In genomic region chr10:118908487-118909280, GRCh38 we compare ENCODE assay signal across 30 cellular contexts.
DNase-seq lines count a peak whose midpoint lies in the region; ATAC-seq, FAIRE-seq and TF ChIP-seq lines count a peak whose summit lies in the region.
"Had no signal": no experiment of that assay in that cellular context is flagged by ENCODE, and none has a peak within 500 bp of the region (broad histone marks: within the 10 kb centered on the region; RNA-seq: fewer than 3 reads in every experiment).

No MANE protein-coding gene starts in this region.

- H3K4me3 ChIP-seq in SK-N-SH (ENCODE audit: low read depth in 2 of 2, low read length in 1 of 2) (no peak overlapping the region; a peak in 1 of 4 replicates), fibroblast of the aortic adventitia (ENCODE audit: low read depth, low read length) (no peak overlapping the region), small intestine (ENCODE audit: low read depth in 1 of 2, low read length in 2 of 2) (no peak overlapping the region)
- H3K4me3 ChIP-seq: GM12878, lung, PC-9, psoas muscle, skin epidermis had no signal

- H3F3A ChIP-seq in SK-N-SH (replicated peaks; ENCODE audit: insufficient read depth), result no peaks in the 10 kb centered on the region

- FAIRE-seq in small intestine (lab: Jason Lieb, UNC), result no peak
- FAIRE-seq: GM12878, urothelium cell line had no signal

- ATAC-seq in left ventricle myocardium superior (no peak), Right ventricle myocardium inferior (no peak)
- ATAC-seq: activated CD4-positive, alpha-beta T cell treated with anti-CD3 and anti-CD28 coated beads for 36 hours; activated naive CD8-positive, alpha-beta T cell treated with anti-CD3 and anti-CD28 coated beads, Interleukin-2, amount 50 U/mL, for 24 hours; GM12878 had no signal

- no peaks in the 10 kb centered on the region for H3K36me3 Mint-ChIP-seq in activated T-cell treated with anti-CD3 and anti-CD28 coated beads, Interleukin-2, amount 50 U/mL, for 24 hours (ENCODE audit: low read depth)

- no peak overlapping the region for H3K4me2 ChIP-seq in SK-N-SH
- H3K4me2 ChIP-seq: PC-9 had no signal

- H3K9me3 Mint-ChIP-seq in activated T-cell treated with anti-CD3 and anti-CD28 coated beads, Interleukin-2, amount 50 U/mL, for 24 hours, result no peaks in the 10 kb centered on the region
- H3K9me3 Mint-ChIP-seq: activated naive CD8-positive, alpha-beta T cell treated with anti-CD3 and anti-CD28 coated beads, Interleukin-2, amount 50 U/mL, for 24 hours; central memory CD8-positive, alpha-beta T cell; T-helper 1 cell treated with Interleukin-12 subunit alpha and Interleukin-12 subunit beta and Interleukin-4 antibody, amounts not matched to agents 30 μg/mL and 1 μg/mL, for 36 hours had no signal

- peak in 1 of 2 experiments; percentile 79; a peak in 2 of 4 replicates for TF ChIP-seq EP300 in SK-N-SH (IDR thresholded peaks at IDR 0.05; ENCODE audit: borderline replicate concordance in 1 of 2, low read depth in 1 of 2, low read length in 1 of 2)

- H4K20me1 ChIP-seq in SK-N-SH (ENCODE audit: insufficient read depth), result no peaks in the 10 kb centered on the region

- H3K27me3 Mint-ChIP-seq in activated T-cell treated with anti-CD3 and anti-CD28 coated beads, Interleukin-2, amount 50 U/mL, for 24 hours, result peaks cover 5% of the 10 kb centered on the region

- no peaks in the 10 kb centered on the region for H3K36me3 ChIP-seq in SK-N-SH (replicated peaks in 1 of 2; ENCODE audit: control insufficient read depth in 1 of 2, insufficient read depth in 2 of 2, low read length in 1 of 2)
- no peaks in the 10 kb centered on the region for H3K36me3 ChIP-seq in small intestine (ENCODE audit: control insufficient read depth in 2 of 2, insufficient read depth in 2 of 2, low read length in 2 of 2)

- no peak overlapping the region for H3K9ac ChIP-seq in SK-N-SH

- H3K79me2 ChIP-seq in SK-N-SH (ENCODE audit: insufficient read depth), result no peaks in the 10 kb centered on the region

- in situ Hi-C loops in GM13976 (cut with MboI; ENCODE audit: low sequenced_read_pairs, unreplicated experiment), result no loop called here

- 34% methylated on average over 15 of the region's 17 CpGs for WGBS in SK-N-SH (ENCODE audit: low lambda C conversion rate)
- WGBS in small intestine, 3 donors, result 40 to 70% (median 58%) methylated on average over 17 of the region's 17 CpGs

- peak overlapping the region in 1 of 2 experiments; percentile 84; a peak in 2 of 4 replicates for H3K27ac ChIP-seq in SK-N-SH (ENCODE audit: low read depth in 2 of 2, low read length in 1 of 2)
- no peak overlapping the region for H3K27ac ChIP-seq in small intestine (ENCODE audit: low read depth in 1 of 2, low read length in 1 of 2)
- H3K27ac ChIP-seq: PC-9, psoas muscle, skin epidermis had no signal

- POLR2A ChIA-PET in SK-N-SH (lab: Yijun Ruan, JAX), result interaction anchor here (0.6 kb wide), 2 partner anchors 120 to 499 kb away, joined by 3 to 4 read pairs; no protein-coding TSS in a partner anchor

- H3K4me1 Mint-ChIP-seq in activated T-cell treated with anti-CD3 and anti-CD28 coated beads, Interleukin-2, amount 50 U/mL, for 24 hours (ENCODE audit: low read depth), result no peaks in the 10 kb centered on the region
- H3K4me1 Mint-ChIP-seq: activated CD4-positive, alpha-beta T cell treated with anti-CD3 and anti-CD28 coated beads for 36 hours; activated naive CD8-positive, alpha-beta T cell treated with anti-CD3 and anti-CD28 coated beads, Interleukin-2, amount 50 U/mL, for 24 hours; central memory CD8-positive, alpha-beta T cell had no signal

- intact Hi-C loops in left ventricle myocardium superior (cut with micrococcal nuclease), result no loop called here
- intact Hi-C loops in Right ventricle myocardium inferior (cut with DNase I), result no loop called here

- DNase-seq in left ventricle myocardium superior (peak; percentile 26), Right ventricle myocardium inferior (ENCODE audit: missing footprints) (no peak), SK-N-SH (peak; percentile 73), fibroblast of the aortic adventitia (ENCODE audit: low read depth) (peak; percentile 15), small intestine (peak; percentile 77), cortex of kidney (lab: John Stamatoyannopoulos, UW) (no peak), GM13976 (ENCODE audit: low spot score) (no peak)
- no peak for DNase-seq in activated T-cell treated with anti-CD3 and anti-CD28 coated beads, Interleukin-2, amount 50 U/mL, for 24 hours
- DNase-seq: activated CD4-positive, alpha-beta T cell treated with anti-CD3 and anti-CD28 coated beads for 36 hours; activated CD8-positive, alpha-beta memory T cell treated with anti-CD3 and anti-CD28 coated beads for 24 hours; activated gamma-delta T cell treated with Interleukin-2 at 50 U/mL for 16 hours; activated naive CD8-positive, alpha-beta T cell treated with anti-CD3 and anti-CD28 coated beads, Interleukin-2, amount 50 U/mL, for 24 hours; activated T-cell treated with anti-CD3 and anti-CD28 coated beads, Interleukin-2, amount 50 U/mL, for 1 hour; DND-41; effector CD4-positive, alpha-beta T cell; foreskin melanocyte; H7; NCI-H1048; NCI-H187 treated with DMSO at 0.1 percent for 48 hours; NCI-H226; PC-9; psoas muscle; SHP77 treated with DMSO at 0.1 percent for 48 hours; stimulated activated CD4-positive, alpha-beta T cell treated with anti-CD3 and anti-CD28 coated beads, Interleukin-1b, Interleukin-23, amount 100 ng/mL, for 48 hours had no signal

- TF ChIP-seq CTCF in SK-N-SH (IDR thresholded peaks at IDR 0.05), result no peak
- no peak for TF ChIP-seq CTCF in fibroblast of the aortic adventitia (IDR thresholded peaks at IDR 0.05; ENCODE audit: insufficient read depth, low read length)
- no peak for TF ChIP-seq CTCF in GM13976 (IDR thresholded peaks at IDR 0.05; ENCODE audit: borderline replicate concordance, control extremely low read depth, extremely low read depth, insufficient read depth, missing control alignments)

- H2AFZ ChIP-seq in SK-N-SH (ENCODE audit: low read depth), result no peak overlapping the region
- H2AFZ ChIP-seq: PC-9 had no signal

- H3K9me3 ChIP-seq in SK-N-SH, result no peaks in the 10 kb centered on the region
- no peaks in the 10 kb centered on the region for H3K9me3 ChIP-seq in small intestine (ENCODE audit: control insufficient read depth, low read depth)
- H3K9me3 ChIP-seq: psoas muscle had no signal

- H3K9me2 ChIP-seq in SK-N-SH, result no peaks in the 10 kb centered on the region

- peaks cover 0 to 29% of the 10 kb centered on the region in 2 experiments; a peak in 2 of 4 replicates for H3K4me1 ChIP-seq in SK-N-SH (ENCODE audit: control insufficient read depth in 1 of 2, insufficient read depth in 2 of 2, low read depth in 1 of 2, low read length in 1 of 2)
- H3K4me1 ChIP-seq in small intestine (ENCODE audit: control insufficient read depth in 2 of 2, insufficient read depth in 1 of 2, low read depth in 1 of 2, low read length in 1 of 2), result no peaks in the 10 kb centered on the region
- H3K4me1 ChIP-seq: psoas muscle had no signal

- CTCF ChIA-PET in SK-N-SH (lab: Yijun Ruan, JAX), result no interaction called here

- no peak; the same call in 1 of the 2 replicates for TF ChIP-seq RAD21 in SK-N-SH (IDR thresholded peaks at IDR 0.05; ENCODE audit: low read length)

- no peak overlapping the region for H3K4me3 Mint-ChIP-seq in activated T-cell treated with anti-CD3 and anti-CD28 coated beads, Interleukin-2, amount 50 U/mL, for 24 hours
- H3K4me3 Mint-ChIP-seq: activated CD4-positive, alpha-beta T cell treated with anti-CD3 and anti-CD28 coated beads for 36 hours; activated naive CD8-positive, alpha-beta T cell treated with anti-CD3 and anti-CD28 coated beads, Interleukin-2, amount 50 U/mL, for 24 hours; central memory CD8-positive, alpha-beta T cell; T-helper 1 cell treated with Interleukin-12 subunit alpha and Interleukin-12 subunit beta and Interleukin-4 antibody, amounts not matched to agents 30 μg/mL and 1 μg/mL, for 36 hours had no signal

- no peaks in the 10 kb centered on the region for H3K27me3 ChIP-seq in SK-N-SH (ENCODE audit: insufficient read depth)
- no peaks in the 10 kb centered on the region for H3K27me3 ChIP-seq in small intestine (ENCODE audit: control insufficient read depth in 2 of 2, insufficient read depth in 2 of 2, low read length in 2 of 2)

- no peak overlapping the region for H3K27ac Mint-ChIP-seq in activated T-cell treated with anti-CD3 and anti-CD28 coated beads, Interleukin-2, amount 50 U/mL, for 24 hours
- H3K27ac Mint-ChIP-seq: activated CD4-positive, alpha-beta T cell treated with anti-CD3 and anti-CD28 coated beads for 36 hours; activated naive CD8-positive, alpha-beta T cell treated with anti-CD3 and anti-CD28 coated beads, Interleukin-2, amount 50 U/mL, for 24 hours; T-helper 1 cell treated with Interleukin-12 subunit alpha and Interleukin-12 subunit beta and Interleukin-4 antibody, amounts not matched to agents 30 μg/mL and 1 μg/mL, for 36 hours had no signal

TF ChIP-seq in SK-N-SH, 30 proteins besides CTCF, POLR2A, EP300 and RAD21:
- TF ChIP-seq GATA2 (CRISPR knock-in tag; IDR thresholded peaks at IDR 0.05), result peak; percentile 59; the same call in 1 of the 2 replicates
- TF ChIP-seq SMC3 (IDR thresholded peaks at IDR 0.05; ENCODE audit: low read depth, low read length), result no peak
- no peak for TF ChIP-seq PBX3 (IDR thresholded peaks at IDR 0.05)
- TF ChIP-seq CHD2 (IDR thresholded peaks at IDR 0.05; ENCODE audit: low read length, partially characterized antibody), result peak; percentile 45
- no peak for TF ChIP-seq TEAD4 (IDR thresholded peaks at IDR 0.05; ENCODE audit: borderline replicate concordance, insufficient read depth)
- no peak for TF ChIP-seq RFX5 (IDR thresholded peaks at IDR 0.05; ENCODE audit: low read length)
- TF ChIP-seq FOXJ3 (CRISPR knock-in tag; IDR thresholded peaks at IDR 0.05), result peak; percentile 85
- TF ChIP-seq RCOR1 (IDR thresholded peaks at IDR 0.05; ENCODE audit: low read length), result peak; percentile 90

Comparison
In these comparisons a context has a peak if more than half of its experiments do, and no peak if none do; other contexts are left out.
1. DNase-seq: peak in left ventricle myocardium superior (single experiment), SK-N-SH (single experiment), fibroblast of the aortic adventitia (single experiment) and small intestine (single experiment); none in Right ventricle myocardium inferior (single experiment), cortex of kidney (single experiment), activated T-cell treated with anti-CD3 and anti-CD28 coated beads, Interleukin-2, amount 50 U/mL, for 24 hours (single experiment) and GM13976 (single experiment).